ENCODE assay signal across 15 cellular contexts in genomic region chr3:17535173-17535730, GRCh38.
DNase-seq lines count a peak whose midpoint lies in the region; ATAC-seq and TF ChIP-seq lines count a peak whose summit lies in the region.
"Had no signal": no experiment of that assay in that cellular context is flagged by ENCODE, and none has a peak within 500 bp of the region (broad histone marks: within the 10 kb centered on the region; RNA-seq: fewer than 3 reads in every experiment).

No MANE protein-coding gene starts in this region.

- peaks cover 0 to 14% of the 10 kb centered on the region in 2 donors for H3K4me1 Mint-ChIP-seq in natural killer cell

- no peaks in the 10 kb centered on the region for H3K36me3 Mint-ChIP-seq in natural killer cell

- no peaks in the 10 kb centered on the region for H3K27me3 ChIP-seq in left ventricle myocardium inferior (ENCODE audit: low read depth)

- TF ChIP-seq CTCF in left ventricle myocardium inferior (IDR thresholded peaks at IDR 0.05; ENCODE audit: borderline replicate concordance) (no peak), GM13977 (IDR thresholded peaks at IDR 0.05; ENCODE audit: extremely low read depth, insufficient read depth, missing control alignments) (no peak), natural killer cell (IDR thresholded peaks at IDR 0.05) (no peak)

- ATAC-seq in natural killer cell = no peak

- no peak overlapping the region for H3K4me3 Mint-ChIP-seq in natural killer cell

- H3K27ac ChIP-seq in left ventricle myocardium inferior (replicated peaks) = peak overlapping the region; percentile 52
- H3K27ac ChIP-seq: C4-2B, PC-9 had no signal

- no peak overlapping the region for H3K27ac Mint-ChIP-seq in natural killer cell

- in situ Hi-C loops in GM13977 (cut with MboI; ENCODE audit: low pct_unique_long_range_greater_than_20kb, low sequenced_read_pairs, unreplicated experiment) = no loop called here

- DNase-seq in NCI-H748 (lab: John Stamatoyannopoulos, UW; ENCODE audit: unreplicated experiment) = peak; percentile 25
- no peak for DNase-seq in NCI-H748 treated with DMSO at 0.1 percent for 48 hours (lab: John Stamatoyannopoulos, UW)
- peak; percentile 81 for DNase-seq in NCI-H69 (lab: John Stamatoyannopoulos, UW)
- DNase-seq in left ventricle myocardium inferior = no peak
- peak; percentile 17 for DNase-seq in stromal cell of bone marrow (ENCODE audit: low read depth)
- DNase-seq in cerebellum (ENCODE audit: low spot score) = no peak
- no peak for DNase-seq in GM13977 (ENCODE audit: low spot score)
- DNase-seq in natural killer cell = no peak
- DNase-seq: 8988T, EL, H7, NCI-H1930, NCI-H524 treated with DMSO at 0.1 percent for 48 hours, PC-9 had no signal

- no peaks in the 10 kb centered on the region for H3K9me3 Mint-ChIP-seq in natural killer cell

- peaks cover 6% of the 10 kb centered on the region for H3K9me3 ChIP-seq in left ventricle myocardium inferior (replicated peaks)

- peaks cover 27% of the 10 kb centered on the region for H3K4me1 ChIP-seq in left ventricle myocardium inferior

- H3K36me3 ChIP-seq in left ventricle myocardium inferior = no peaks in the 10 kb centered on the region

- H3K27me3 Mint-ChIP-seq in natural killer cell (ENCODE audit: low read depth in 2 of 2) = no peaks in the 10 kb centered on the region

- no peak overlapping the region for H3K4me3 ChIP-seq in left ventricle myocardium inferior
- H3K4me3 ChIP-seq: PC-9 had no signal

- intact Hi-C loops in left ventricle myocardium inferior (cut with micrococcal nuclease) = no loop called here
- intact Hi-C loops in natural killer cell (cut with micrococcal nuclease) = no loop called here

Comparison
In these comparisons a context has a peak if more than half of its experiments do, and no peak if none do; other contexts are left out.
1. DNase-seq: peak in NCI-H748 (single experiment), NCI-H69 (single experiment) and stromal cell of bone marrow (single experiment); none in NCI-H748 treated with DMSO at 0.1 percent for 48 hours (single experiment), left ventricle myocardium inferior (single experiment), cerebellum (single experiment), GM13977 (single experiment) and natural killer cell (single experiment).